ENCODE assay signal across 10 cellular contexts in the genomic region with DNA sequence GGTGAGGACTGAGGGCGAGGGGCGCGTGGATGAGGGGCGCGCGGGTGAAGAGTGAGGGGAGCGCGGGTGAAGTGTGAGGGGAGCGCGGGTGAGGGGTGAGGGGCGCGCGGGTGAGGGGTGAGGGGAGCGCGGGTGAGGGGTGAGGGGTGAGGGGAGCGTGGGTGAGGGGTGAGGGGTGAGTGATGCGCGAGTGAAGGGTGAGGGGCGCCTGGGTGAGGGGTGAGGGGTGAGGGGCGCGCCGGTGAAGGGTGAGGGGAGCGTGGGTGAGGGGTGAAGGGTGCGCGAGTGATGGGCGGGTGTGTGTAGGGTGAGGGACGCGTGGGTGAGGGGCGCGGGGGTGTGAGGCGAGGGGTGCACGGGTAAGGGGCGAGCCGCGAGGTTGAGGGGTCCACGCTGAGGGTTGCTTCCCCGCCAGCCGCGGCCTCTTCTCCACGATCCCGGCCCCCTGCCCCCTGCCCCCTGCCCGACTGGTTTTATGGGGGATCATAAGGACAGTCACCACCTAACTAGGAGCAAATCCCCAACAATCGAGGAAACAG. TPM values are rescaled to one million over a fixed set of nuclear protein-coding genes. Genes with fewer than 3 reads are reported as not detected.
DNase-seq lines count a peak whose midpoint lies in the region; ATAC-seq, FAIRE-seq and TF ChIP-seq lines count a peak whose summit lies in the region.
"Had no signal": no experiment of that assay in that cellular context is flagged by ENCODE, and none has a peak within 500 bp of the region (broad histone marks: within the 10 kb centered on the region; RNA-seq: fewer than 3 reads in every experiment).

No MANE protein-coding gene starts in this region.

- H3K14ac ChIP-seq in neuronal stem cell (ENCODE audit: low read length), result peak overlapping the region; percentile 94

- no CpG with 5 or more reads among the region's 43 CpGs for WGBS in neuronal stem cell (ENCODE audit: extremely low coverage in 2 of 2, insufficient read length in 2 of 2, insufficient replicate concordance in 1 of 2), 2 donors

- H3K79me2 ChIP-seq in Loucy (ENCODE audit: insufficient read depth, low read length) (peaks cover 37% of the 10 kb centered on the region), endothelial cell of umbilical vein (ENCODE audit: control insufficient read depth, insufficient read depth, low read length) (peaks cover 13% of the 10 kb centered on the region)

- dilution Hi-C loops in endothelial cell of umbilical vein (cut with MboI; ENCODE audit: extremely low pct_ligation_motif_present, low sequenced_read_pairs), result no loop called here

- no peak overlapping the region for H3K9ac ChIP-seq in Loucy (ENCODE audit: low read depth, low read length, poor library complexity, severe bottlenecking)
- peak overlapping the region; percentile 54 for H3K9ac ChIP-seq in endothelial cell of umbilical vein (replicated peaks; ENCODE audit: extremely low read depth, insufficient read depth, low read length)
- peak overlapping the region; percentile 93 for H3K9ac ChIP-seq in neuronal stem cell (ENCODE audit: low read depth, low read length, poor library complexity)

- H3K4me1 ChIP-seq in Loucy (ENCODE audit: insufficient read depth, low read length, poor library complexity, severe bottlenecking) (peaks cover 30% of the 10 kb centered on the region), endothelial cell of umbilical vein (ENCODE audit: control insufficient read depth, extremely low read depth, insufficient read depth, low read length) (peaks cover 5% of the 10 kb centered on the region), neuronal stem cell (ENCODE audit: control insufficient read depth in 2 of 2, insufficient read depth in 1 of 2, low read depth in 1 of 2, low read length in 2 of 2) (peaks cover 2 to 14% of the 10 kb centered on the region in 2 donors)

- H3K23ac ChIP-seq in neuronal stem cell (ENCODE audit: low read depth, low read length, poor library complexity), result peak overlapping the region; percentile 85

- no peak overlapping the region for H2BK5ac ChIP-seq in neuronal stem cell (ENCODE audit: low read length)

- H3K4ac ChIP-seq in neuronal stem cell (ENCODE audit: low read length), result no peak overlapping the region

- CTCF ChIA-PET in endothelial cell of umbilical vein (lab: Charles Lee), result interaction anchor here (1.0 to 1.8 kb wide), 2 partner anchors 9 to 82 kb away, joined by 4 to 6 read pairs; a partner anchor contains a TSS

- H3K36me3 ChIP-seq in Loucy (ENCODE audit: insufficient read depth, low read length) (no peaks in the 10 kb centered on the region), endothelial cell of umbilical vein (ENCODE audit: control insufficient read depth in 2 of 2, extremely low read depth in 1 of 2, insufficient read depth in 2 of 2, low read length in 2 of 2) (no peaks in the 10 kb centered on the region), neuronal stem cell (replicated peaks in 1 of 2; ENCODE audit: control insufficient read depth in 2 of 2, insufficient read depth in 2 of 2, low read length in 2 of 2) (peaks cover 2 to 24% of the 10 kb centered on the region in 2 donors)

- H3K9me1 ChIP-seq in endothelial cell of umbilical vein (replicated peaks; ENCODE audit: control insufficient read depth, extremely low read depth, insufficient read depth, low read length), result no peaks in the 10 kb centered on the region

- BruUV-seq in endothelial cell of umbilical vein (replicated peaks; lab: Mats Ljungman, UMichigan), result no TSS peak

- H4K20me1 ChIP-seq in Loucy (ENCODE audit: insufficient read depth, low read length, poor library complexity, severe bottlenecking) (peaks cover 7% of the 10 kb centered on the region), endothelial cell of umbilical vein (replicated peaks; ENCODE audit: control insufficient read depth, extremely low read depth, insufficient read depth, low read length) (no peaks in the 10 kb centered on the region)

- H3K9me3 ChIP-seq in Loucy (ENCODE audit: insufficient read depth, low read depth, low read length), result no peaks in the 10 kb centered on the region
- H3K9me3 ChIP-seq in endothelial cell of umbilical vein (replicated peaks; ENCODE audit: control insufficient read depth, insufficient read depth, low read length), result no peaks in the 10 kb centered on the region
- no peaks in the 10 kb centered on the region for H3K9me3 ChIP-seq in neuronal stem cell (replicated peaks in 1 of 2; ENCODE audit: control insufficient read depth in 2 of 2, insufficient read depth in 1 of 2, low read depth in 1 of 2, low read length in 2 of 2)

- no peaks in the 10 kb centered on the region; the same call in 1 of the 2 replicates for H3F3A ChIP-seq in Loucy (ENCODE audit: low read depth)

- H3K4me2 ChIP-seq in Loucy (ENCODE audit: low read depth, low read length, poor library complexity, severe bottlenecking), result no peak overlapping the region
- peak overlapping the region; percentile 76 for H3K4me2 ChIP-seq in endothelial cell of umbilical vein (ENCODE audit: insufficient read depth, low read length)
- H3K4me2 ChIP-seq in neuronal stem cell (ENCODE audit: insufficient read depth, low read length, poor library complexity, severe bottlenecking), result peak overlapping the region; percentile 86

- TF ChIP-seq POLR2A in endothelial cell of umbilical vein (IDR thresholded peaks at IDR 0.05; ENCODE audit: low read depth, low read length), result no peak

- no peak for DNase-seq in AG09309 (ENCODE audit: low read depth)
- no peak for DNase-seq in endothelial cell of umbilical vein (ENCODE audit: low read depth, low spot score)
- no peak for DNase-seq in neuronal stem cell (ENCODE audit: low spot score)
- DNase-seq in DMS79 (lab: John Stamatoyannopoulos, UW), result no peak
- DNase-seq in NCI-H2171 treated with DMSO at 0.1 percent for 48 hours (lab: John Stamatoyannopoulos, UW), result no peak
- no peak for DNase-seq in activated gamma-delta T cell (lab: John Stamatoyannopoulos, UW)

- no peaks in the 10 kb centered on the region for H3K9me2 ChIP-seq in Loucy (replicated peaks; ENCODE audit: low read depth, low read length)

- intact Hi-C loops in endothelial cell of umbilical vein (cut with micrococcal nuclease), result loop anchor here (5.0 to 10.0 kb wide), 2 partner anchors 158 to 275 kb away; a partner anchor contains a TSS

- peaks cover 2% of the 10 kb centered on the region for H3K79me1 ChIP-seq in neuronal stem cell (ENCODE audit: low read depth, low read length)

- H3K18ac ChIP-seq in neuronal stem cell (ENCODE audit: low read length), result peak overlapping the region; percentile 93

- H2BK120ac ChIP-seq in neuronal stem cell (ENCODE audit: low read depth, low read length), result peak overlapping the region; percentile 72

- H4K8ac ChIP-seq in neuronal stem cell (ENCODE audit: low read depth, low read length), result no peak overlapping the region

- no peak overlapping the region for H3K27ac ChIP-seq in endothelial cell of umbilical vein (ENCODE audit: insufficient read depth, low read depth, low read length)
- H3K27ac ChIP-seq in neuronal stem cell (replicated peaks; ENCODE audit: low read length), result no peak overlapping the region

- H3K27me3 ChIP-seq in Loucy (ENCODE audit: insufficient read depth, low read length, poor library complexity, severe bottlenecking), result no peaks in the 10 kb centered on the region
- no peaks in the 10 kb centered on the region for H3K27me3 ChIP-seq in endothelial cell of umbilical vein (ENCODE audit: control insufficient read depth in 2 of 2, insufficient read depth in 2 of 2, low read length in 2 of 2)
- peaks cover 0 to 27% (median 7%) of the 10 kb centered on the region in 3 experiments for H3K27me3 ChIP-seq in neuronal stem cell (ENCODE audit: control insufficient read depth in 3 of 3, insufficient read depth in 3 of 3, low read depth in 1 of 3, low read length in 3 of 3)

- ATAC-seq in HG03039 (IDR thresholded peaks at IDR 0.05; ENCODE audit: unreplicated experiment), result no peak

- POLR2A ChIA-PET in endothelial cell of umbilical vein (lab: Charles Lee), result interaction anchor here (0.6 kb wide), 1 partner anchor 9 kb away, joined by 4 read pairs; no protein-coding TSS in a partner anchor

- H2AK5ac ChIP-seq in neuronal stem cell (ENCODE audit: low read depth, low read length), result peak overlapping the region; percentile 28

- H4K91ac ChIP-seq in neuronal stem cell (ENCODE audit: low read depth, low read length, poor library complexity), result no peak overlapping the region

- no peak for FAIRE-seq in endothelial cell of umbilical vein (lab: Jason Lieb, UNC)
- FAIRE-seq: endometrium, G401.6 had no signal

- no peak overlapping the region for H2AFZ ChIP-seq in Loucy (ENCODE audit: low read length)
- peak overlapping the region; percentile 93 for H2AFZ ChIP-seq in endothelial cell of umbilical vein (ENCODE audit: low read depth, low read length)
- peak overlapping the region; percentile 100 for H2AFZ ChIP-seq in neuronal stem cell (ENCODE audit: low read length)

- peak overlapping the region; percentile 91 for H2BK15ac ChIP-seq in neuronal stem cell (ENCODE audit: low read length)

- H3K4me3 ChIP-seq in AG09309 (ENCODE audit: control insufficient read depth, low read depth, low read length) (peak overlapping the region; percentile 75), Loucy (ENCODE audit: low read length, poor library complexity, severe bottlenecking) (peak overlapping the region; percentile 83), endothelial cell of umbilical vein (replicated peaks in 1 of 3; ENCODE audit: insufficient read depth in 1 of 3, low read depth in 1 of 3, low read length in 3 of 3) (peak overlapping the region in 2 of 3 experiments; percentile 21 to 96), neuronal stem cell (ENCODE audit: low read length in 2 of 2) (peak overlapping the region; percentile 66 to 81)

- no peak overlapping the region for H2BK12ac ChIP-seq in neuronal stem cell (ENCODE audit: low read length)

- TF ChIP-seq CTCF in AG09309 (IDR thresholded peaks at IDR 0.05; ENCODE audit: control insufficient read depth, insufficient read depth, low read depth, low read length, missing control alignments) (no peak), Loucy (conservative IDR thresholded peaks at IDR 0.05; ENCODE audit: low read length) (no peak), endothelial cell of umbilical vein (IDR thresholded peaks at IDR 0.05; ENCODE audit: extremely low read depth in 1 of 2, insufficient read depth in 1 of 2, low read depth in 1 of 2, low read length in 2 of 2) (no peak)

RNA-seq across cellular contexts. Expression of a gene that starts 1.1 kb away (rescaled TPM):
- total RNA-seq in endothelial cell of umbilical vein, result 32.5 and 35.2 TPM in 2 replicates
- polyA plus RNA-seq in endothelial cell of umbilical vein, result 37.1 and 40.4 TPM in 2 replicates
- polyA plus RNA-seq in endothelial cell of umbilical vein (2011; cell fraction: cytosol; rRNA removed), result 17.6 and 26.3 TPM in 2 replicates
- polyA plus RNA-seq in endothelial cell of umbilical vein (2011; cell fraction: nucleus; rRNA removed), result 17.9 and 19.8 TPM in 2 replicates
- 17.8 and 26.9 TPM in 2 replicates for polyA plus RNA-seq in endothelial cell of umbilical vein (2012)
- 17.9 and 23.0 TPM in 2 replicates for polyA minus RNA-seq in endothelial cell of umbilical vein
- 20.8 TPM for polyA minus RNA-seq in endothelial cell of umbilical vein (2011; cell fraction: cytosol; rRNA and poly(A)+ RNA removed)
- polyA minus RNA-seq in endothelial cell of umbilical vein (2011; cell fraction: nucleus; rRNA and poly(A)+ RNA removed), result 9.4 and 13.5 TPM in 2 replicates
- polyA plus RNA-seq in neuronal stem cell (2013, experiment 1 of 2), result 19.1 TPM
- polyA plus RNA-seq in neuronal stem cell (2013, experiment 2 of 2), result 18.6 TPM

RNA-seq across cellular contexts. Expression of a gene that starts 11.9 kb away (rescaled TPM):
- total RNA-seq in endothelial cell of umbilical vein, result 3.7 and 5.2 TPM in 2 replicates
- 5.6 and 7.1 TPM in 2 replicates for polyA plus RNA-seq in endothelial cell of umbilical vein
- 5.0 and 5.2 TPM in 2 replicates for polyA plus RNA-seq in endothelial cell of umbilical vein (2011; cell fraction: cytosol; rRNA removed)
- polyA plus RNA-seq in endothelial cell of umbilical vein (2011; cell fraction: nucleus; rRNA removed), result 10.8 and 12.3 TPM in 2 replicates
- 3.9 and 6.9 TPM in 2 replicates for polyA plus RNA-seq in endothelial cell of umbilical vein (2012)
- 1.00 and 1.3 TPM in 2 replicates for polyA minus RNA-seq in endothelial cell of umbilical vein
- polyA minus RNA-seq in endothelial cell of umbilical vein (2011; cell fraction: cytosol; rRNA and poly(A)+ RNA removed), result 8.9 TPM
- 4.1 and 5.7 TPM in 2 replicates for polyA minus RNA-seq in endothelial cell of umbilical vein (2011; cell fraction: nucleus; rRNA and poly(A)+ RNA removed)
- 2.1 TPM for polyA plus RNA-seq in neuronal stem cell (2013, experiment 1 of 2)
- polyA plus RNA-seq in neuronal stem cell (2013, experiment 2 of 2), result 2.0 TPM

RNA-seq across cellular contexts. Expression of a gene that starts 35.8 kb away (rescaled TPM):
- total RNA-seq in endothelial cell of umbilical vein, result 147 and 148 TPM in 2 replicates
- 142 and 172 TPM in 2 replicates for polyA plus RNA-seq in endothelial cell of umbilical vein
- 151 and 167 TPM in 2 replicates for polyA plus RNA-seq in endothelial cell of umbilical vein (2011; cell fraction: cytosol; rRNA removed)
- 48.5 and 53.6 TPM in 2 replicates for polyA plus RNA-seq in endothelial cell of umbilical vein (2011; cell fraction: nucleus; rRNA removed)
- 135 and 147 TPM in 2 replicates for polyA plus RNA-seq in endothelial cell of umbilical vein (2012)
- 53.7 and 61.1 TPM in 2 replicates for polyA minus RNA-seq in endothelial cell of umbilical vein
- polyA minus RNA-seq in endothelial cell of umbilical vein (2011; cell fraction: cytosol; rRNA and poly(A)+ RNA removed), result 66.3 TPM
- polyA minus RNA-seq in endothelial cell of umbilical vein (2011; cell fraction: nucleus; rRNA and poly(A)+ RNA removed), result 12.2 and 14.9 TPM in 2 replicates
- 113 TPM for polyA plus RNA-seq in neuronal stem cell (2013, experiment 1 of 2)
- polyA plus RNA-seq in neuronal stem cell (2013, experiment 2 of 2), result 115 TPM
